Comparison of ENCODE assay signal across 17 cellular contexts in genomic region chr19:12767150-12767549, GRCh38. TPM values are rescaled to one million over a fixed set of nuclear protein-coding genes. Genes with fewer than 3 reads are reported as not detected.
DNase-seq lines count a peak whose midpoint lies in the region; ATAC-seq and TF ChIP-seq lines count a peak whose summit lies in the region.
"Had no signal": no experiment of that assay in that cellular context is flagged by ENCODE, and none has a peak within 500 bp of the region (broad histone marks: within the 10 kb centered on the region; RNA-seq: fewer than 3 reads in every experiment).

No MANE protein-coding gene starts in this region.

- peak; percentile 67 for DNase-seq in H7
- no peak for DNase-seq in endothelial cell (ENCODE audit: low spot score)
- peak; percentile 62 for DNase-seq in osteoblast (ENCODE audit: insufficient read length, low spot score, missing footprints)
- DNase-seq in COLO829 (ENCODE audit: low spot score): no peak
- DNase-seq: CD4-positive, CD25-positive, alpha-beta regulatory T cell; CD8-positive, alpha-beta T cell; DMS 273 treated with DMSO at 0.1 percent for 48 hours; DMS79; EL; GDM1; H9 had no signal

- H3K27me3 ChIP-seq in H7 (ENCODE audit: control insufficient read depth, insufficient read depth, low read length) (peaks cover 4% of the 10 kb centered on the region; the same call in 1 of the 2 replicates), osteoblast (ENCODE audit: insufficient read depth, low read length) (no peaks in the 10 kb centered on the region)
- H3K27me3 ChIP-seq: BLaER1 had no signal

- H3K27ac Mint-ChIP-seq in endothelial cell (ENCODE audit: unreplicated experiment): no peak overlapping the region
- H3K27ac Mint-ChIP-seq: B cell; CD8-positive, alpha-beta T cell; H9 had no signal

- H3K79me2 ChIP-seq in osteoblast (ENCODE audit: insufficient read depth, low read length): no peaks in the 10 kb centered on the region

- H3K4me1 ChIP-seq in osteoblast (ENCODE audit: insufficient read depth, low read length): peaks cover 2% of the 10 kb centered on the region

- TF ChIP-seq CTCF in endothelial cell (IDR thresholded peaks at IDR 0.05; ENCODE audit: unreplicated experiment) (no peak), osteoblast (IDR thresholded peaks at IDR 0.05; ENCODE audit: extremely low read depth, low read depth, low read length) (no peak)

- H3K27me3 Mint-ChIP-seq in endothelial cell (ENCODE audit: unreplicated experiment): peaks cover 23% of the 10 kb centered on the region
- H3K27me3 Mint-ChIP-seq: B cell; CD4-positive, CD25-positive, alpha-beta regulatory T cell had no signal

- H3K4me3 Mint-ChIP-seq in endothelial cell (ENCODE audit: unreplicated experiment): peak overlapping the region; percentile 56
- H3K4me3 Mint-ChIP-seq: B cell; CD4-positive, CD25-positive, alpha-beta regulatory T cell; CD8-positive, alpha-beta T cell had no signal

- no peaks in the 10 kb centered on the region for H3K9me3 ChIP-seq in osteoblast (ENCODE audit: low read depth, low read length)
- H3K9me3 ChIP-seq: BLaER1 had no signal

- H3K36me3 Mint-ChIP-seq in endothelial cell (ENCODE audit: low read depth, unreplicated experiment): peaks cover 12% of the 10 kb centered on the region

- H2AFZ ChIP-seq in osteoblast (ENCODE audit: low read length): no peak overlapping the region

- no peak overlapping the region for H3K4me2 ChIP-seq in osteoblast (ENCODE audit: insufficient read depth, low read length)

- H3K27ac ChIP-seq in osteoblast (ENCODE audit: low read depth, low read length): no peak overlapping the region
- H3K27ac ChIP-seq: BLaER1, C4-2B had no signal

- ATAC-seq in GM21786 (IDR thresholded peaks at IDR 0.05; ENCODE audit: unreplicated experiment) (no peak), GM18502 (IDR thresholded peaks at IDR 0.05; ENCODE audit: poor library complexity, unreplicated experiment) (no peak)
- ATAC-seq: CD8-positive, alpha-beta T cell; GM12878 had no signal

- H3K4me1 Mint-ChIP-seq in endothelial cell (ENCODE audit: unreplicated experiment): peaks cover 3% of the 10 kb centered on the region

- H4K20me1 ChIP-seq in osteoblast (ENCODE audit: insufficient read depth, low read length): no peaks in the 10 kb centered on the region
- H4K20me1 ChIP-seq: BLaER1 had no signal

- H3K4me3 ChIP-seq in H7 (ENCODE audit: insufficient read depth, low read depth, low read length): no peak overlapping the region
- no peak overlapping the region for H3K4me3 ChIP-seq in osteoblast (ENCODE audit: insufficient read depth, low read length)
- H3K4me3 ChIP-seq: GM12878 had no signal

- H3K9me3 Mint-ChIP-seq in endothelial cell (ENCODE audit: unreplicated experiment): no peaks in the 10 kb centered on the region
- H3K9me3 Mint-ChIP-seq: CD8-positive, alpha-beta T cell; H9 had no signal

- H3K36me3 ChIP-seq in H7 (replicated peaks; ENCODE audit: control insufficient read depth, insufficient read depth, low read length) (peaks cover 13% of the 10 kb centered on the region), osteoblast (ENCODE audit: insufficient read depth, low read length) (no peaks in the 10 kb centered on the region)

RNA-seq across cellular contexts. Expression of gene HOOK2, which starts 8.2 kb away (rescaled TPM):
- 15.4 and 30.4 TPM in 2 replicates for total RNA-seq in H7 (2014; rRNA removed; shearing (Covaris generic))
- total RNA-seq in endothelial cell (ENCODE audit: unreplicated experiment) (30.3 TPM), osteoblast (16.8 and 21.7 TPM in 2 replicates)

RNA-seq across cellular contexts. Expression of gene BEST2, which starts 15.6 kb away (rescaled TPM):
- total RNA-seq in H7 (2014; rRNA removed; shearing (Covaris generic)): 0.37 and 1.5 TPM in 2 replicates
- total RNA-seq in endothelial cell (ENCODE audit: unreplicated experiment): not detected
- total RNA-seq in osteoblast: not detected in 2 replicates
- total RNA-seq: B cell; CD4-positive, CD25-positive, alpha-beta regulatory T cell; CD8-positive, alpha-beta T cell; GM12878 had no signal

RNA-seq across cellular contexts. Expression of gene JUNB, which starts 24.1 kb away (rescaled TPM):
- total RNA-seq in H7 (2014; rRNA removed; shearing (Covaris generic)): 10.0 and 22.6 TPM in 2 replicates
- 20.6 TPM for total RNA-seq in endothelial cell (ENCODE audit: unreplicated experiment)
- 85.5 and 93.0 TPM in 2 replicates for total RNA-seq in osteoblast

RNA-seq across cellular contexts. Expression of gene GET3, which starts 29.9 kb away (rescaled TPM):
- total RNA-seq in H7 (2014; rRNA removed; shearing (Covaris generic)): 113 and 166 TPM in 2 replicates
- total RNA-seq in endothelial cell (ENCODE audit: unreplicated experiment) (77.9 TPM), osteoblast (99.5 and 104 TPM in 2 replicates)

RNA-seq across cellular contexts. Expression of gene TRIR, which starts 32.7 kb away (rescaled TPM):
- total RNA-seq in H7 (2014; rRNA removed; shearing (Covaris generic)): 186 and 218 TPM in 2 replicates
- total RNA-seq in endothelial cell (ENCODE audit: unreplicated experiment) (176 TPM), osteoblast (123 and 136 TPM in 2 replicates)

Comparison
In these comparisons a context has a peak if more than half of its experiments do, and no peak if none do; other contexts are left out.
1. DNase-seq: peak in H7 (single experiment) and osteoblast (single experiment); none in endothelial cell (single experiment) and COLO829 (single experiment).